In the genomic region with DNA sequence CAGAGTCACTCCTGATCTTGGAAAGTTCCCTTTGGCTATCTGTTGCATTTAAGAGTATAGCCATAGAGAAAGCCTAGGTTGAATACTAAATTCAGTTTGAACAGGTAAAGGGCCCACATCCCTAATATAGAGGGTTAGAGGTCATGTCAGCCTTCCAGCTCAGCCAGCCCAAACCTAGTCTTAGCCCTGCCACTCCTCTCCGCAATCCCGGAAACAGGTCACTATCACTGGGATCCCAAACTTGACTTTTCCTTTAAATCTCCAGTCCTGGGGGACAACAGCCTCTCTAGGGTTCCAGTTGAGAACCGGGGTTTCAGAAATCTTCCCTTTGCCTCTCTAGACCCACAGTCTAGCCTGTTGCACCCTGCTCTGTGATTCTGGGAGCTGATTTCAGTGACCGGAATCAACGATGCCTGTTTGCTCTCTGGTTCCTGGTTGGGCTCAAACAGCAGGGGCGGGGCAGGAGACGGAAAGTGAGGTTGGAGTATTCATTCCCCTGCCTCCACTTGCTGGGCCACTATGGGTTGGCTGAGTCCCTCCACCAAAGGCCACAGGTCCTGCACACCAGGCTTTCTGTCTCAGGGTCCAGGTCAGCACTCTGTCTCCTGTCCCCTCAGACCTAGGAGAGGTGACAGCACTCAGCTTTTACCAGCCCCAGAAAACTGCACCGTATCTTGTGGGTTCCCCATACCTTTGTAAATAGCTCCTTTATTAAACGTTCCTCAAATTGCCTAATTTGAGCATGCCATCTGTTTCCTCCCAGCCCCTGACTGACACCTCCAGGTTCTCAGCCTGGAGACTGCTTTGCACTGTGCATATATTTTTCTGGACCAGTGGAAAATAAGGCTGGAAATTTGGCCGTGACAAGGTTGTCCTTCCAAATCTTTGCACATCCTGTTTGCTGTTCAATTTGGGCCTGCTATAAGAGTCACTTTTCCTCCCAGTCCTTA, we compare ENCODE assay signal across 1 cellular context.
TF ChIP-seq lines count a peak whose summit lies in the region.

No MANE protein-coding gene starts in this region.

TF ChIP-seq in K562, 482 proteins besides CTCF, POLR2A, EP300 and RAD21 (continued from another document and continues in another):
- peak; percentile 29; the same call in 1 of the 2 replicates for TF ChIP-seq ZNF583 (CRISPR knock-in tag; IDR thresholded peaks at IDR 0.05)
- no peak for TF ChIP-seq HDAC6 (IDR thresholded peaks at IDR 0.05; ENCODE audit: low read depth, low read length)
- TF ChIP-seq, protein P1, sequence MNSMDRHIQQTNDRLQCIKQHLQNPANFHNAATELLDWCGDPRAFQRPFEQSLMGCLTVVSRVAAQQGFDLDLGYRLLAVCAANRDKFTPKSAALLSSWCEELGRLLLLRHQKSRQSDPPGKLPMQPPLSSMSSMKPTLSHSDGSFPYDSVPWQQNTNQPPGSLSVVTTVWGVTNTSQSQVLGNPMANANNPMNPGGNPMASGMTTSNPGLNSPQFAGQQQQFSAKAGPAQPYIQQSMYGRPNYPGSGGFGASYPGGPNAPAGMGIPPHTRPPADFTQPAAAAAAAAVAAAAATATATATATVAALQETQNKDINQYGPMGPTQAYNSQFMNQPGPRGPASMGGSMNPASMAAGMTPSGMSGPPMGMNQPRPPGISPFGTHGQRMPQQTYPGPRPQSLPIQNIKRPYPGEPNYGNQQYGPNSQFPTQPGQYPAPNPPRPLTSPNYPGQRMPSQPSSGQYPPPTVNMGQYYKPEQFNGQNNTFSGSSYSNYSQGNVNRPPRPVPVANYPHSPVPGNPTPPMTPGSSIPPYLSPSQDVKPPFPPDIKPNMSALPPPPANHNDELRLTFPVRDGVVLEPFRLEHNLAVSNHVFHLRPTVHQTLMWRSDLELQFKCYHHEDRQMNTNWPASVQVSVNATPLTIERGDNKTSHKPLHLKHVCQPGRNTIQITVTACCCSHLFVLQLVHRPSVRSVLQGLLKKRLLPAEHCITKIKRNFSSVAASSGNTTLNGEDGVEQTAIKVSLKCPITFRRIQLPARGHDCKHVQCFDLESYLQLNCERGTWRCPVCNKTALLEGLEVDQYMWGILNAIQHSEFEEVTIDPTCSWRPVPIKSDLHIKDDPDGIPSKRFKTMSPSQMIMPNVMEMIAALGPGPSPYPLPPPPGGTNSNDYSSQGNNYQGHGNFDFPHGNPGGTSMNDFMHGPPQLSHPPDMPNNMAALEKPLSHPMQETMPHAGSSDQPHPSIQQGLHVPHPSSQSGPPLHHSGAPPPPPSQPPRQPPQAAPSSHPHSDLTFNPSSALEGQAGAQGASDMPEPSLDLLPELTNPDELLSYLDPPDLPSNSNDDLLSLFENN (IDR thresholded peaks at IDR 0.05; ENCODE audit: low read depth in 2 of 2, low read length in 2 of 2), result no peak
- TF ChIP-seq, protein P2, sequence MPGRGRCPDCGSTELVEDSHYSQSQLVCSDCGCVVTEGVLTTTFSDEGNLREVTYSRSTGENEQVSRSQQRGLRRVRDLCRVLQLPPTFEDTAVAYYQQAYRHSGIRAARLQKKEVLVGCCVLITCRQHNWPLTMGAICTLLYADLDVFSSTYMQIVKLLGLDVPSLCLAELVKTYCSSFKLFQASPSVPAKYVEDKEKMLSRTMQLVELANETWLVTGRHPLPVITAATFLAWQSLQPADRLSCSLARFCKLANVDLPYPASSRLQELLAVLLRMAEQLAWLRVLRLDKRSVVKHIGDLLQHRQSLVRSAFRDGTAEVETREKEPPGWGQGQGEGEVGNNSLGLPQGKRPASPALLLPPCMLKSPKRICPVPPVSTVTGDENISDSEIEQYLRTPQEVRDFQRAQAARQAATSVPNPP (IDR thresholded peaks at IDR 0.05; ENCODE audit: borderline replicate concordance, insufficient read depth, insufficient read length), result no peak
- no peak for TF ChIP-seq RBM15 (IDR thresholded peaks at IDR 0.05; ENCODE audit: insufficient read depth, low read length)
- TF ChIP-seq SMARCA4 (IDR thresholded peaks at IDR 0.05), result no peak
- TF ChIP-seq, protein P3, sequence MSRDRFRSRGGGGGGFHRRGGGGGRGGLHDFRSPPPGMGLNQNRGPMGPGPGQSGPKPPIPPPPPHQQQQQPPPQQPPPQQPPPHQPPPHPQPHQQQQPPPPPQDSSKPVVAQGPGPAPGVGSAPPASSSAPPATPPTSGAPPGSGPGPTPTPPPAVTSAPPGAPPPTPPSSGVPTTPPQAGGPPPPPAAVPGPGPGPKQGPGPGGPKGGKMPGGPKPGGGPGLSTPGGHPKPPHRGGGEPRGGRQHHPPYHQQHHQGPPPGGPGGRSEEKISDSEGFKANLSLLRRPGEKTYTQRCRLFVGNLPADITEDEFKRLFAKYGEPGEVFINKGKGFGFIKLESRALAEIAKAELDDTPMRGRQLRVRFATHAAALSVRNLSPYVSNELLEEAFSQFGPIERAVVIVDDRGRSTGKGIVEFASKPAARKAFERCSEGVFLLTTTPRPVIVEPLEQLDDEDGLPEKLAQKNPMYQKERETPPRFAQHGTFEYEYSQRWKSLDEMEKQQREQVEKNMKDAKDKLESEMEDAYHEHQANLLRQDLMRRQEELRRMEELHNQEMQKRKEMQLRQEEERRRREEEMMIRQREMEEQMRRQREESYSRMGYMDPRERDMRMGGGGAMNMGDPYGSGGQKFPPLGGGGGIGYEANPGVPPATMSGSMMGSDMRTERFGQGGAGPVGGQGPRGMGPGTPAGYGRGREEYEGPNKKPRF (IDR thresholded peaks at IDR 0.05; ENCODE audit: low read depth, low read length), result no peak
- TF ChIP-seq, protein P4, sequence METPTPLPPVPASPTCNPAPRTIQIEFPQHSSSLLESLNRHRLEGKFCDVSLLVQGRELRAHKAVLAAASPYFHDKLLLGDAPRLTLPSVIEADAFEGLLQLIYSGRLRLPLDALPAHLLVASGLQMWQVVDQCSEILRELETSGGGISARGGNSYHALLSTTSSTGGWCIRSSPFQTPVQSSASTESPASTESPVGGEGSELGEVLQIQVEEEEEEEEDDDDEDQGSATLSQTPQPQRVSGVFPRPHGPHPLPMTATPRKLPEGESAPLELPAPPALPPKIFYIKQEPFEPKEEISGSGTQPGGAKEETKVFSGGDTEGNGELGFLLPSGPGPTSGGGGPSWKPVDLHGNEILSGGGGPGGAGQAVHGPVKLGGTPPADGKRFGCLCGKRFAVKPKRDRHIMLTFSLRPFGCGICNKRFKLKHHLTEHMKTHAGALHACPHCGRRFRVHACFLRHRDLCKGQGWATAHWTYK (CRISPR knock-in tag; IDR thresholded peaks at IDR 0.05), result 0 out of 2 replicates have a peak, but pooled peaks have one; percentile 45
- no peak for TF ChIP-seq ZNF134 (CRISPR knock-in tag; conservative IDR thresholded peaks at IDR 0.05)
- TF ChIP-seq TCFL5 (CRISPR knock-in tag; conservative IDR thresholded peaks at IDR 0.05), result 0 out of 2 replicates have a peak, but pooled peaks have one; percentile 19
- TF ChIP-seq E2F3 (CRISPR knock-in tag; IDR thresholded peaks at IDR 0.05), result no peak
- TF ChIP-seq, protein P5, sequence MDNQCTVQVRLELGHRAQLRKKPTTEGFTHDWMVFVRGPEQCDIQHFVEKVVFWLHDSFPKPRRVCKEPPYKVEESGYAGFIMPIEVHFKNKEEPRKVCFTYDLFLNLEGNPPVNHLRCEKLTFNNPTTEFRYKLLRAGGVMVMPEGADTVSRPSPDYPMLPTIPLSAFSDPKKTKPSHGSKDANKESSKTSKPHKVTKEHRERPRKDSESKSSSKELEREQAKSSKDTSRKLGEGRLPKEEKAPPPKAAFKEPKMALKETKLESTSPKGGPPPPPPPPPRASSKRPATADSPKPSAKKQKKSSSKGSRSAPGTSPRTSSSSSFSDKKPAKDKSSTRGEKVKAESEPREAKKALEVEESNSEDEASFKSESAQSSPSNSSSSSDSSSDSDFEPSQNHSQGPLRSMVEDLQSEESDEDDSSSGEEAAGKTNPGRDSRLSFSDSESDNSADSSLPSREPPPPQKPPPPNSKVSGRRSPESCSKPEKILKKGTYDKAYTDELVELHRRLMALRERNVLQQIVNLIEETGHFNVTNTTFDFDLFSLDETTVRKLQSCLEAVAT (IDR thresholded peaks at IDR 0.05), result no peak
- TF ChIP-seq, protein P6, sequence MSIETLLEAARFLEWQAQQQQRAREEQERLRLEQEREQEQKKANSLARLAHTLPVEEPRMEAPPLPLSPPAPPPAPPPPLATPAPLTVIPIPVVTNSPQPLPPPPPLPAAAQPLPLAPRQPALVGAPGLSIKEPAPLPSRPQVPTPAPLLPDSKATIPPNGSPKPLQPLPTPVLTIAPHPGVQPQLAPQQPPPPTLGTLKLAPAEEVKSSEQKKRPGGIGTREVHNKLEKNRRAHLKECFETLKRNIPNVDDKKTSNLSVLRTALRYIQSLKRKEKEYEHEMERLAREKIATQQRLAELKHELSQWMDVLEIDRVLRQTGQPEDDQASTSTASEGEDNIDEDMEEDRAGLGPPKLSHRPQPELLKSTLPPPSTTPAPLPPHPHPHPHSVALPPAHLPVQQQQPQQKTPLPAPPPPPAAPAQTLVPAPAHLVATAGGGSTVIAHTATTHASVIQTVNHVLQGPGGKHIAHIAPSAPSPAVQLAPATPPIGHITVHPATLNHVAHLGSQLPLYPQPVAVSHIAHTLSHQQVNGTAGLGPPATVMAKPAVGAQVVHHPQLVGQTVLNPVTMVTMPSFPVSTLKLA (conservative IDR thresholded peaks at IDR 0.05), result no peak
- TF ChIP-seq SMAD4 (CRISPR knock-in tag; conservative IDR thresholded peaks at IDR 0.05), result peak; percentile 54
- no peak for TF ChIP-seq PCBP2 (IDR thresholded peaks at IDR 0.05; ENCODE audit: low read depth, low read length, poor library complexity, severe bottlenecking)
- no peak for TF ChIP-seq HOXB6 (CRISPR knock-in tag; IDR thresholded peaks at IDR 0.05; ENCODE audit: borderline replicate concordance)
- no peak for TF ChIP-seq SRSF3 (IDR thresholded peaks at IDR 0.05; ENCODE audit: insufficient read depth, low read length)
- TF ChIP-seq PHB (CRISPR knock-in tag; IDR thresholded peaks at IDR 0.05), result no peak
- TF ChIP-seq, protein P7, sequence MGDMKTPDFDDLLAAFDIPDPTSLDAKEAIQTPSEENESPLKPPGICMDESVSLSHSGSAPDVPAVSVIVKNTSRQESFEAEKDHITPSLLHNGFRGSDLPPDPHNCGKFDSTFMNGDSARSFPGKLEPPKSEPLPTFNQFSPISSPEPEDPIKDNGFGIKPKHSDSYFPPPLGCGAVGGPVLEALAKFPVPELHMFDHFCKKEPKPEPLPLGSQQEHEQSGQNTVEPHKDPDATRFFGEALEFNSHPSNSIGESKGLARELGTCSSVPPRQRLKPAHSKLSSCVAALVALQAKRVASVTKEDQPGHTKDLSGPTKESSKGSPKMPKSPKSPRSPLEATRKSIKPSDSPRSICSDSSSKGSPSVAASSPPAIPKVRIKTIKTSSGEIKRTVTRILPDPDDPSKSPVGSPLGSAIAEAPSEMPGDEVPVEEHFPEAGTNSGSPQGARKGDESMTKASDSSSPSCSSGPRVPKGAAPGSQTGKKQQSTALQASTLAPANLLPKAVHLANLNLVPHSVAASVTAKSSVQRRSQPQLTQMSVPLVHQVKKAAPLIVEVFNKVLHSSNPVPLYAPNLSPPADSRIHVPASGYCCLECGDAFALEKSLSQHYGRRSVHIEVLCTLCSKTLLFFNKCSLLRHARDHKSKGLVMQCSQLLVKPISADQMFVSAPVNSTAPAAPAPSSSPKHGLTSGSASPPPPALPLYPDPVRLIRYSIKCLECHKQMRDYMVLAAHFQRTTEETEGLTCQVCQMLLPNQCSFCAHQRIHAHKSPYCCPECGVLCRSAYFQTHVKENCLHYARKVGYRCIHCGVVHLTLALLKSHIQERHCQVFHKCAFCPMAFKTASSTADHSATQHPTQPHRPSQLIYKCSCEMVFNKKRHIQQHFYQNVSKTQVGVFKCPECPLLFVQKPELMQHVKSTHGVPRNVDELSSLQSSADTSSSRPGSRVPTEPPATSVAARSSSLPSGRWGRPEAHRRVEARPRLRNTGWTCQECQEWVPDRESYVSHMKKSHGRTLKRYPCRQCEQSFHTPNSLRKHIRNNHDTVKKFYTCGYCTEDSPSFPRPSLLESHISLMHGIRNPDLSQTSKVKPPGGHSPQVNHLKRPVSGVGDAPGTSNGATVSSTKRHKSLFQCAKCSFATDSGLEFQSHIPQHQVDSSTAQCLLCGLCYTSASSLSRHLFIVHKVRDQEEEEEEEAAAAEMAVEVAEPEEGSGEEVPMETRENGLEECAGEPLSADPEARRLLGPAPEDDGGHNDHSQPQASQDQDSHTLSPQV (IDR thresholded peaks at IDR 0.05), result peak; percentile 62; the same call in 1 of the 2 replicates
- TF ChIP-seq SAP30 (IDR thresholded peaks at IDR 0.05; ENCODE audit: borderline replicate concordance, insufficient read depth, low read depth, low read length, poor library complexity, severe bottlenecking), result no peak
- peak; percentile 74; the same call in 1 of the 2 replicates for TF ChIP-seq DMBX1 (CRISPR knock-in tag; IDR thresholded peaks at IDR 0.05; ENCODE audit: borderline replicate concordance)
- peak; percentile 56 for TF ChIP-seq CXXC5 (CRISPR knock-in tag; IDR thresholded peaks at IDR 0.05)
- no peak for TF ChIP-seq ZNF780A (CRISPR knock-in tag; IDR thresholded peaks at IDR 0.05)
- no peak for TF ChIP-seq ZNF263 (CRISPR knock-in tag; IDR thresholded peaks at IDR 0.05; ENCODE audit: borderline replicate concordance)
- TF ChIP-seq ZNF239 (CRISPR knock-in tag; IDR thresholded peaks at IDR 0.05), result no peak; the same call in 1 of the 2 replicates
- TF ChIP-seq RNF2 (IDR thresholded peaks at IDR 0.05), result no peak
- peak; percentile 50; the same call in 1 of the 2 replicates for TF ChIP-seq ELF1 (tag; IDR thresholded peaks at IDR 0.05)
- TF ChIP-seq ZNF354B (CRISPR knock-in tag; IDR thresholded peaks at IDR 0.05), result no peak
- no peak for TF ChIP-seq LCOR (CRISPR knock-in tag; IDR thresholded peaks at IDR 0.05)
- TF ChIP-seq, protein P8, sequence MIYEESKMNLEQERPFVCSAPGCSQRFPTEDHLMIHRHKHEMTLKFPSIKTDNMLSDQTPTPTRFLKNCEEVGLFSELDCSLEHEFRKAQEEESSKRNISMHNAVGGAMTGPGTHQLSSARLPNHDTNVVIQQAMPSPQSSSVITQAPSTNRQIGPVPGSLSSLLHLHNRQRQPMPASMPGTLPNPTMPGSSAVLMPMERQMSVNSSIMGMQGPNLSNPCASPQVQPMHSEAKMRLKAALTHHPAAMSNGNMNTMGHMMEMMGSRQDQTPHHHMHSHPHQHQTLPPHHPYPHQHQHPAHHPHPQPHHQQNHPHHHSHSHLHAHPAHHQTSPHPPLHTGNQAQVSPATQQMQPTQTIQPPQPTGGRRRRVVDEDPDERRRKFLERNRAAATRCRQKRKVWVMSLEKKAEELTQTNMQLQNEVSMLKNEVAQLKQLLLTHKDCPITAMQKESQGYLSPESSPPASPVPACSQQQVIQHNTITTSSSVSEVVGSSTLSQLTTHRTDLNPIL (CRISPR knock-in tag; IDR thresholded peaks at IDR 0.05), result no peak
- TF ChIP-seq NR2C1 (IDR thresholded peaks at IDR 0.05), result peak; percentile 47; the same call in 1 of the 2 replicates
- TF ChIP-seq NR2C1 (tag; IDR thresholded peaks at IDR 0.05), result peak; percentile 60; the same call in 1 of the 2 replicates
- TF ChIP-seq ZNF76 (CRISPR knock-in tag; IDR thresholded peaks at IDR 0.05; ENCODE audit: borderline replicate concordance), result peak; percentile 32; the same call in 1 of the 2 replicates
- TF ChIP-seq, protein P9, sequence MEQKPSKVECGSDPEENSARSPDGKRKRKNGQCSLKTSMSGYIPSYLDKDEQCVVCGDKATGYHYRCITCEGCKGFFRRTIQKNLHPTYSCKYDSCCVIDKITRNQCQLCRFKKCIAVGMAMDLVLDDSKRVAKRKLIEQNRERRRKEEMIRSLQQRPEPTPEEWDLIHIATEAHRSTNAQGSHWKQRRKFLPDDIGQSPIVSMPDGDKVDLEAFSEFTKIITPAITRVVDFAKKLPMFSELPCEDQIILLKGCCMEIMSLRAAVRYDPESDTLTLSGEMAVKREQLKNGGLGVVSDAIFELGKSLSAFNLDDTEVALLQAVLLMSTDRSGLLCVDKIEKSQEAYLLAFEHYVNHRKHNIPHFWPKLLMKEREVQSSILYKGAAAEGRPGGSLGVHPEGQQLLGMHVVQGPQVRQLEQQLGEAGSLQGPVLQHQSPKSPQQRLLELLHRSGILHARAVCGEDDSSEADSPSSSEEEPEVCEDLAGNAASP (IDR thresholded peaks at IDR 0.05), result no peak
